In genomic region chr4:184400375-184400870, GRCh38 we compare ENCODE assay signal across 9 cellular contexts.
A peak's percentile ranks its signal among the peaks of the same experiment; 100 is the strongest.
DNase-seq lines count a peak whose midpoint lies in the region; ATAC-seq and TF ChIP-seq lines count a peak whose summit lies in the region.
"Had no signal": no experiment of that assay in that cellular context is flagged by ENCODE, and none has a peak within 500 bp of the region (broad histone marks: within the 10 kb centered on the region; RNA-seq: fewer than 3 reads in every experiment).

No MANE protein-coding gene starts in this region.

- peak; percentile 75 for DNase-seq in AG04450 (ENCODE audit: low read depth, low spot score)
- no peak for DNase-seq in central memory CD8-positive, alpha-beta T cell (ENCODE audit: low spot score in 2 of 2)
- DNase-seq in lung microvascular endothelial cell (ENCODE audit: low read depth in 2 of 2), result peak; percentile 81 to 95
- DNase-seq in NCI-H510A (lab: John Stamatoyannopoulos, UW), result no peak
- no peak for DNase-seq in cerebellum (ENCODE audit: low spot score)
- DNase-seq in activated naive CD4-positive, alpha-beta T cell treated with Interleukin-2 at 50 U/mL for 16 hours, result no peak

- CTCF ChIA-PET in AG04450 (lab: Charles Lee), result no interaction called here

- H3K27me3 ChIP-seq in AG04450 (ENCODE audit: control insufficient read depth, insufficient read depth, low read length), result no peaks in the 10 kb centered on the region

- no peak overlapping the region for H3K4me3 ChIP-seq in AG04450 (ENCODE audit: low read depth, low read length)

- peak; percentile 47; the same call in 1 of the 2 replicates for TF ChIP-seq EP300 in Ishikawa (IDR thresholded peaks at IDR 0.05; ENCODE audit: borderline replicate concordance)

- H3K9me3 Mint-ChIP-seq in central memory CD8-positive, alpha-beta T cell, result no peaks in the 10 kb centered on the region
- H3K9me3 Mint-ChIP-seq: brain had no signal

- TF ChIP-seq RAD21 in Ishikawa (IDR thresholded peaks at IDR 0.05; ENCODE audit: low read depth), result no peak

- H3K27ac Mint-ChIP-seq in central memory CD8-positive, alpha-beta T cell (ENCODE audit: low read depth), result peak overlapping the region; percentile 4

- H3K9me3 ChIP-seq in AG04450 (ENCODE audit: control insufficient read depth, insufficient read depth, low read length), result peaks cover 4% of the 10 kb centered on the region; the same call in 1 of the 2 replicates

- H3K36me3 Mint-ChIP-seq in central memory CD8-positive, alpha-beta T cell (ENCODE audit: insufficient read depth), result peaks cover 66% of the 10 kb centered on the region

- peak overlapping the region; percentile 74 for H3K27ac ChIP-seq in AG04450 (ENCODE audit: low read depth, low read length)

- H3K4me1 Mint-ChIP-seq in central memory CD8-positive, alpha-beta T cell, result peaks cover 24% of the 10 kb centered on the region

- no peaks in the 10 kb centered on the region for H3K27me3 Mint-ChIP-seq in central memory CD8-positive, alpha-beta T cell
- H3K27me3 Mint-ChIP-seq: brain had no signal

- peak; percentile 56 for TF ChIP-seq CTCF in AG04450 (IDR thresholded peaks at IDR 0.05; ENCODE audit: low read depth, low read length)

- H3K4me3 Mint-ChIP-seq in central memory CD8-positive, alpha-beta T cell, result no peak overlapping the region
- H3K4me3 Mint-ChIP-seq: brain had no signal

- POLR2A ChIA-PET in AG04450 (lab: Yijun Ruan, JAX), result no interaction called here

- no peak for ATAC-seq in central memory CD8-positive, alpha-beta T cell (replicated peaks; ENCODE audit: extremely low read depth, poor library complexity, severe bottlenecking)
- no peak for ATAC-seq in GM18909 (IDR thresholded peaks at IDR 0.05; ENCODE audit: poor library complexity, unreplicated experiment)

TF ChIP-seq in Ishikawa, 13 proteins besides CTCF, POLR2A, EP300 and RAD21:
- TF ChIP-seq CEBPB (IDR thresholded peaks at IDR 0.05) (no peak), TCF12 (IDR thresholded peaks at IDR 0.05; ENCODE audit: low read depth) (peak; percentile 44; the same call in 1 of the 2 replicates), CREB1 (IDR thresholded peaks at IDR 0.05; ENCODE audit: low read depth) (no peak), TEAD4 (IDR thresholded peaks at IDR 0.05) (peak; percentile 51; the same call in 1 of the 2 replicates)

Comparison
In these comparisons a context has a peak if more than half of its experiments do, and no peak if none do; other contexts are left out.
1. DNase-seq: peak in AG04450 (single experiment) and lung microvascular endothelial cell (2 of 2); none in central memory CD8-positive, alpha-beta T cell (0 of 2), NCI-H510A (single experiment), cerebellum (single experiment) and activated naive CD4-positive, alpha-beta T cell treated with Interleukin-2 at 50 U/mL for 16 hours (single experiment).